ENCODE assay signal across 1 cellular context in the genomic region with DNA sequence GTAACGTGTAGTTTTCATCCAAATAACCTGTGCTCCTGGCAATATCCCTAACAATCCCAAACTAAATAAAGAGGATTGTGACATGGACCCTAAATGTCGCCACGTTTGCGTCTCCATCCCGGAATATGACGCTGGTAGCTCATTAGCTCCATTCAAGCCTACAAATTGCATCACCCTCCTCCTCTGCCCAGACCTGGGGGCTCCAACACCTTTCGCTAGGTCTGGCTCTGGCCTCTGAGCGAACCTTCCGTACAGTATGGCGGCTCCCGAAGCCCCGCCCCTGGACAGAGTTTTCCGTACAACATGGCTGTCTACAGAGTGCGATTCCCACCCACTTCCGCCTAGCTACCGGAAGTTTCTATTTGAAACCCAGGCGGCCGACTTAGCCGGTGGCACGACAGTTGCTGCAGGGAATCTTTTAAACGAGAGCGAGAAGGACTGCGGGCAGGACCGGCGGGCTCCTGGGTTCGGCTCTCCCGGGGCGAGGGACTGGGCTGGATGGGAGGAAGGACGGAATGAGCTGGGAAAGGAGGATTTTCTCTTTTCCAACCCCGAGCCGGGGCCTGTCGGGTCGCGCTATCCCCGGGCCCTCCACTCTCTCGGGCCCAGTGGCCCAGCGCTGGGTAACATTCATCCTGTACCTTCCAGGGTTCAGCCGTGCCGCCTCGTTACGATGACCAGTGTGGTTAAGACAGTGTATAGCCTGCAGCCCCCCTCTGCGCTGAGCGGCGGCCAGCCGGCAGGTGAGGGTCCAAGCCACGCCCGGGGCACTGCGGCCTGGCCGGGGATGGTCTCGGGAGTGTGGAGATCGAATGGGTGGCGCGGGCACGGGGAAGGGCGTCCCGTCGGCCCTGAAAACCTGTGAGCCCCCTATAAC.
TF ChIP-seq lines count a peak whose summit lies in the region.

A gene with protein sequence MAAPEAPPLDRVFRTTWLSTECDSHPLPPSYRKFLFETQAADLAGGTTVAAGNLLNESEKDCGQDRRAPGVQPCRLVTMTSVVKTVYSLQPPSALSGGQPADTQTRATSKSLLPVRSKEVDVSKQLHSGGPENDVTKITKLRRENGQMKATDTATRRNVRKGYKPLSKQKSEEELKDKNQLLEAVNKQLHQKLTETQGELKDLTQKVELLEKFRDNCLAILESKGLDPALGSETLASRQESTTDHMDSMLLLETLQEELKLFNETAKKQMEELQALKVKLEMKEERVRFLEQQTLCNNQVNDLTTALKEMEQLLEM (plus strand): TSS at position 142 of the 877 bp plus-strand sequence. CDS start 115 bp downstream, at position 257.

TF ChIP-seq in HepG2, 621 proteins besides CTCF, POLR2A, EP300 and RAD21 (continued from another document and continues in another):
- TF ChIP-seq ARNT2 (CRISPR knock-in tag; IDR thresholded peaks at IDR 0.05; ENCODE audit: low read depth) (no peak), ZNF510 (CRISPR knock-in tag; IDR thresholded peaks at IDR 0.05; ENCODE audit: low read depth) (no peak), RNF2 (conservative IDR thresholded peaks at IDR 0.05; ENCODE audit: low read depth) (no peak), FIP1L1 (IDR thresholded peaks at IDR 0.05; ENCODE audit: borderline replicate concordance, insufficient read depth, low read depth, low read length) (no peak), RFXAP (CRISPR knock-in tag; IDR thresholded peaks at IDR 0.05; ENCODE audit: borderline replicate concordance) (peak; percentile 39; the same call in 1 of the 2 replicates), ZFP1 (CRISPR knock-in tag; IDR thresholded peaks at IDR 0.05) (no peak), NR2F1 (CRISPR knock-in tag; IDR thresholded peaks at IDR 0.05) (no peak), ETV5 (CRISPR knock-in tag; IDR thresholded peaks at IDR 0.05; ENCODE audit: borderline replicate concordance) (peak; percentile 29), CCDC6 (CRISPR knock-in tag; IDR thresholded peaks at IDR 0.05) (peak; percentile 56; the same call in 1 of the 2 replicates), ZFYVE20 (CRISPR knock-in tag; IDR thresholded peaks at IDR 0.05; ENCODE audit: borderline replicate concordance, low read depth) (no peak), NFYB (CRISPR knock-in tag; IDR thresholded peaks at IDR 0.05) (no peak), HNRNPL (IDR thresholded peaks at IDR 0.05; ENCODE audit: low read depth, low read length) (no peak), ZNF709 (CRISPR knock-in tag; IDR thresholded peaks at IDR 0.05) (no peak), KMT2B (CRISPR knock-in tag; IDR thresholded peaks at IDR 0.05) (peak; percentile 83; the same call in 1 of the 2 replicates), ZMAT3 (CRISPR knock-in tag; conservative IDR thresholded peaks at IDR 0.05) (0 out of 2 replicates have a peak, but pooled peaks have one; percentile 34), ZBTB3 (CRISPR knock-in tag; IDR thresholded peaks at IDR 0.05; ENCODE audit: borderline replicate concordance, low read depth) (no peak), NFE2L1 (CRISPR knock-in tag; IDR thresholded peaks at IDR 0.05; ENCODE audit: borderline replicate concordance) (no peak), RBM22 (optimal IDR thresholded peaks at IDR 0.05; ENCODE audit: low read length) (peak; percentile 16), ATRX (CRISPR knock-in tag; IDR thresholded peaks at IDR 0.05; ENCODE audit: borderline replicate concordance) (no peak)
- TF ChIP-seq, protein P1, sequence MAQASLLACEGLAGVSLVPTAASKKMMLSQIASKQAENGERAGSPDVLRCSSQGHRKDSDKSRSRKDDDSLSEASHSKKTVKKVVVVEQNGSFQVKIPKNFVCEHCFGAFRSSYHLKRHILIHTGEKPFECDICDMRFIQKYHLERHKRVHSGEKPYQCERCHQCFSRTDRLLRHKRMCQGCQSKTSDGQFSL (CRISPR knock-in tag; IDR thresholded peaks at IDR 0.05), result no peak
- TF ChIP-seq, protein P2, sequence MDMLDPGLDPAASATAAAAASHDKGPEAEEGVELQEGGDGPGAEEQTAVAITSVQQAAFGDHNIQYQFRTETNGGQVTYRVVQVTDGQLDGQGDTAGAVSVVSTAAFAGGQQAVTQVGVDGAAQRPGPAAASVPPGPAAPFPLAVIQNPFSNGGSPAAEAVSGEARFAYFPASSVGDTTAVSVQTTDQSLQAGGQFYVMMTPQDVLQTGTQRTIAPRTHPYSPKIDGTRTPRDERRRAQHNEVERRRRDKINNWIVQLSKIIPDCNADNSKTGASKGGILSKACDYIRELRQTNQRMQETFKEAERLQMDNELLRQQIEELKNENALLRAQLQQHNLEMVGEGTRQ (IDR thresholded peaks at IDR 0.05; ENCODE audit: low read depth, low read length), result no peak
- TF ChIP-seq, protein P2 (CRISPR knock-in tag; IDR thresholded peaks at IDR 0.05; ENCODE audit: borderline replicate concordance), result no peak
- TF ChIP-seq, protein P3, sequence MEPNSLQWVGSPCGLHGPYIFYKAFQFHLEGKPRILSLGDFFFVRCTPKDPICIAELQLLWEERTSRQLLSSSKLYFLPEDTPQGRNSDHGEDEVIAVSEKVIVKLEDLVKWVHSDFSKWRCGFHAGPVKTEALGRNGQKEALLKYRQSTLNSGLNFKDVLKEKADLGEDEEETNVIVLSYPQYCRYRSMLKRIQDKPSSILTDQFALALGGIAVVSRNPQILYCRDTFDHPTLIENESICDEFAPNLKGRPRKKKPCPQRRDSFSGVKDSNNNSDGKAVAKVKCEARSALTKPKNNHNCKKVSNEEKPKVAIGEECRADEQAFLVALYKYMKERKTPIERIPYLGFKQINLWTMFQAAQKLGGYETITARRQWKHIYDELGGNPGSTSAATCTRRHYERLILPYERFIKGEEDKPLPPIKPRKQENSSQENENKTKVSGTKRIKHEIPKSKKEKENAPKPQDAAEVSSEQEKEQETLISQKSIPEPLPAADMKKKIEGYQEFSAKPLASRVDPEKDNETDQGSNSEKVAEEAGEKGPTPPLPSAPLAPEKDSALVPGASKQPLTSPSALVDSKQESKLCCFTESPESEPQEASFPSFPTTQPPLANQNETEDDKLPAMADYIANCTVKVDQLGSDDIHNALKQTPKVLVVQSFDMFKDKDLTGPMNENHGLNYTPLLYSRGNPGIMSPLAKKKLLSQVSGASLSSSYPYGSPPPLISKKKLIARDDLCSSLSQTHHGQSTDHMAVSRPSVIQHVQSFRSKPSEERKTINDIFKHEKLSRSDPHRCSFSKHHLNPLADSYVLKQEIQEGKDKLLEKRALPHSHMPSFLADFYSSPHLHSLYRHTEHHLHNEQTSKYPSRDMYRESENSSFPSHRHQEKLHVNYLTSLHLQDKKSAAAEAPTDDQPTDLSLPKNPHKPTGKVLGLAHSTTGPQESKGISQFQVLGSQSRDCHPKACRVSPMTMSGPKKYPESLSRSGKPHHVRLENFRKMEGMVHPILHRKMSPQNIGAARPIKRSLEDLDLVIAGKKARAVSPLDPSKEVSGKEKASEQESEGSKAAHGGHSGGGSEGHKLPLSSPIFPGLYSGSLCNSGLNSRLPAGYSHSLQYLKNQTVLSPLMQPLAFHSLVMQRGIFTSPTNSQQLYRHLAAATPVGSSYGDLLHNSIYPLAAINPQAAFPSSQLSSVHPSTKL (CRISPR knock-in tag; IDR thresholded peaks at IDR 0.05), result 0 out of 2 replicates have a peak, but pooled peaks have one; percentile 10
- TF ChIP-seq, protein P4, sequence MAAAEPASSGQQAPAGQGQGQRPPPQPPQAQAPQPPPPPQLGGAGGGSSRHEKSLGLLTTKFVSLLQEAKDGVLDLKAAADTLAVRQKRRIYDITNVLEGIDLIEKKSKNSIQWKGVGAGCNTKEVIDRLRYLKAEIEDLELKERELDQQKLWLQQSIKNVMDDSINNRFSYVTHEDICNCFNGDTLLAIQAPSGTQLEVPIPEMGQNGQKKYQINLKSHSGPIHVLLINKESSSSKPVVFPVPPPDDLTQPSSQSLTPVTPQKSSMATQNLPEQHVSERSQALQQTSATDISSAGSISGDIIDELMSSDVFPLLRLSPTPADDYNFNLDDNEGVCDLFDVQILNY (CRISPR knock-in tag; conservative IDR thresholded peaks at IDR 0.05), result 0 out of 2 replicates have a peak, but pooled peaks have one; percentile 27
- TF ChIP-seq, protein P5, sequence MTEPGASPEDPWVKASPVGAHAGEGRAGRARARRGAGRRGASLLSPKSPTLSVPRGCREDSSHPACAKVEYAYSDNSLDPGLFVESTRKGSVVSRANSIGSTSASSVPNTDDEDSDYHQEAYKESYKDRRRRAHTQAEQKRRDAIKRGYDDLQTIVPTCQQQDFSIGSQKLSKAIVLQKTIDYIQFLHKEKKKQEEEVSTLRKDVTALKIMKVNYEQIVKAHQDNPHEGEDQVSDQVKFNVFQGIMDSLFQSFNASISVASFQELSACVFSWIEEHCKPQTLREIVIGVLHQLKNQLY (CRISPR knock-in tag; IDR thresholded peaks at IDR 0.05), result no peak
- TF ChIP-seq, protein P6, sequence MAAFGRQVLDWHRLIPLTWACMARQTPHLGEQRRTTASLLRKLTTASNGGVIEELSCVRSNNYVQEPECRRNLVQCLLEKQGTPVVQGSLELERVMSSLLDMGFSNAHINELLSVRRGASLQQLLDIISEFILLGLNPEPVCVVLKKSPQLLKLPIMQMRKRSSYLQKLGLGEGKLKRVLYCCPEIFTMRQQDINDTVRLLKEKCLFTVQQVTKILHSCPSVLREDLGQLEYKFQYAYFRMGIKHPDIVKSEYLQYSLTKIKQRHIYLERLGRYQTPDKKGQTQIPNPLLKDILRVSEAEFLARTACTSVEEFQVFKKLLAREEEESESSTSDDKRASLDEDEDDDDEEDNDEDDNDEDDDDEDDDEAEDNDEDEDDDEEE (CRISPR knock-in tag; IDR thresholded peaks at IDR 0.05), result no peak
- TF ChIP-seq, protein P7, sequence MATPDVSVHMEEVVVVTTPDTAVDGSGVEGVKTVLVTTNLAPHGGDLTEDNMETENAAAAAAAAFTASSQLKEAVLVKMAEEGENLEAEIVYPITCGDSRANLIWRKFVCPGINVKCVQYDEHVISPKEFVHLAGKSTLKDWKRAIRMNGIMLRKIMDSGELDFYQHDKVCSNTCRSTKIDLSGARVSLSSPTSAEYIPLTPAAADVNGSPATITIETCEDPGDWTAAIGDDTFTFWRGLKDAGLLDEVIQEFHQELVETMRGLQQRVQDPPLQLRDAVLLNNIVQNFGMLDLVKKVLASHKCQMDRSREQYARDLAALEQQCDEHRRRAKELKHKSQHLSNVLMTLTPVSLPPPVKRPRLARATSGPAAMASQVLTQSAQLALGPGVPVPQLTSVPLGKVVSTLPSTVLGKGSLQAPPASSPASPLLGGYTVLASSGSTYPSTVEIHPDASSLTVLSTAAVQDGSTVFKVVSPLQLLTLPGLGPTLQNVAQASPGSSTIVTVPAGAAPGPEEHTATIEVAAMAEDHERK (CRISPR knock-in tag; IDR thresholded peaks at IDR 0.05; ENCODE audit: low read depth), result no peak
- TF ChIP-seq, protein P8, sequence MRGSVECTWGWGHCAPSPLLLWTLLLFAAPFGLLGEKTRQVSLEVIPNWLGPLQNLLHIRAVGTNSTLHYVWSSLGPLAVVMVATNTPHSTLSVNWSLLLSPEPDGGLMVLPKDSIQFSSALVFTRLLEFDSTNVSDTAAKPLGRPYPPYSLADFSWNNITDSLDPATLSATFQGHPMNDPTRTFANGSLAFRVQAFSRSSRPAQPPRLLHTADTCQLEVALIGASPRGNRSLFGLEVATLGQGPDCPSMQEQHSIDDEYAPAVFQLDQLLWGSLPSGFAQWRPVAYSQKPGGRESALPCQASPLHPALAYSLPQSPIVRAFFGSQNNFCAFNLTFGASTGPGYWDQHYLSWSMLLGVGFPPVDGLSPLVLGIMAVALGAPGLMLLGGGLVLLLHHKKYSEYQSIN (CRISPR knock-in tag; IDR thresholded peaks at IDR 0.05; ENCODE audit: borderline replicate concordance), result no peak
- TF ChIP-seq, protein P9, sequence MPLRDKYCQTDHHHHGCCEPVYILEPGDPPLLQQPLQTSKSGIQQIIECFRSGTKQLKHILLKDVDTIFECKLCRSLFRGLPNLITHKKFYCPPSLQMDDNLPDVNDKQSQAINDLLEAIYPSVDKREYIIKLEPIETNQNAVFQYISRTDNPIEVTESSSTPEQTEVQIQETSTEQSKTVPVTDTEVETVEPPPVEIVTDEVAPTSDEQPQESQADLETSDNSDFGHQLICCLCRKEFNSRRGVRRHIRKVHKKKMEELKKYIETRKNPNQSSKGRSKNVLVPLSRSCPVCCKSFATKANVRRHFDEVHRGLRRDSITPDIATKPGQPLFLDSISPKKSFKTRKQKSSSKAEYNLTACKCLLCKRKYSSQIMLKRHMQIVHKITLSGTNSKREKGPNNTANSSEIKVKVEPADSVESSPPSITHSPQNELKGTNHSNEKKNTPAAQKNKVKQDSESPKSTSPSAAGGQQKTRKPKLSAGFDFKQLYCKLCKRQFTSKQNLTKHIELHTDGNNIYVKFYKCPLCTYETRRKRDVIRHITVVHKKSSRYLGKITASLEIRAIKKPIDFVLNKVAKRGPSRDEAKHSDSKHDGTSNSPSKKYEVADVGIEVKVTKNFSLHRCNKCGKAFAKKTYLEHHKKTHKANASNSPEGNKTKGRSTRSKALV (CRISPR knock-in tag; IDR thresholded peaks at IDR 0.05), result no peak
